1 cellular context compared by ENCODE assay signal in genomic region chr18:9097349-9097748, GRCh38.
TF ChIP-seq lines count a peak whose summit lies in the region.

No MANE protein-coding gene starts in this region.

TF ChIP-seq in HepG2, 621 proteins besides CTCF, POLR2A, EP300 and RAD21:
- no peak for TF ChIP-seq ZFP62 (CRISPR knock-in tag; IDR thresholded peaks at IDR 0.05)
- TF ChIP-seq ZNF138 (CRISPR knock-in tag; IDR thresholded peaks at IDR 0.05; ENCODE audit: low read depth): no peak
- no peak for TF ChIP-seq DMAP1 (CRISPR knock-in tag; IDR thresholded peaks at IDR 0.05)
- TF ChIP-seq ZNF709 (CRISPR knock-in tag; IDR thresholded peaks at IDR 0.05): no peak
- TF ChIP-seq ZNF550 (CRISPR knock-in tag; IDR thresholded peaks at IDR 0.05; ENCODE audit: borderline replicate concordance): no peak
- TF ChIP-seq ZNF713 (CRISPR knock-in tag; IDR thresholded peaks at IDR 0.05): no peak
- no peak for TF ChIP-seq ELF3 (CRISPR knock-in tag; IDR thresholded peaks at IDR 0.05)
- TF ChIP-seq, protein P1, sequence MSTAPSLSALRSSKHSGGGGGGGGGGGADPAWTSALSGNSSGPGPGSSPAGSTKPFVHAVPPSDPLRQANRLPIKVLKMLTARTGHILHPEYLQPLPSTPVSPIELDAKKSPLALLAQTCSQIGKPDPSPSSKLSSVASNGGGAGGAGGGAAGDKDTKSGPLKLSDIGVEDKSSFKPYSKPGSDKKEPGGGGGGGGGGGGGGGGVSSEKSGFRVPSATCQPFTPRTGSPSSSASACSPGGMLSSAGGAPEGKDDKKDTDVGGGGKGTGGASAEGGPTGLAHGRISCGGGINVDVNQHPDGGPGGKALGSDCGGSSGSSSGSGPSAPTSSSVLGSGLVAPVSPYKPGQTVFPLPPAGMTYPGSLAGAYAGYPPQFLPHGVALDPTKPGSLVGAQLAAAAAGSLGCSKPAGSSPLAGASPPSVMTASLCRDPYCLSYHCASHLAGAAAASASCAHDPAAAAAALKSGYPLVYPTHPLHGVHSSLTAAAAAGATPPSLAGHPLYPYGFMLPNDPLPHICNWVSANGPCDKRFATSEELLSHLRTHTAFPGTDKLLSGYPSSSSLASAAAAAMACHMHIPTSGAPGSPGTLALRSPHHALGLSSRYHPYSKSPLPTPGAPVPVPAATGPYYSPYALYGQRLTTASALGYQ (CRISPR knock-in tag; IDR thresholded peaks at IDR 0.05): no peak
- no peak for TF ChIP-seq KMT2A (CRISPR knock-in tag; IDR thresholded peaks at IDR 0.05)
- no peak for TF ChIP-seq ZNF296 (CRISPR knock-in tag; conservative IDR thresholded peaks at IDR 0.05)
- TF ChIP-seq, protein P2, sequence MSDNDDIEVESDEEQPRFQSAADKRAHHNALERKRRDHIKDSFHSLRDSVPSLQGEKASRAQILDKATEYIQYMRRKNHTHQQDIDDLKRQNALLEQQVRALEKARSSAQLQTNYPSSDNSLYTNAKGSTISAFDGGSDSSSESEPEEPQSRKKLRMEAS (IDR thresholded peaks at IDR 0.05): no peak
- no peak for TF ChIP-seq HNRNPLL (IDR thresholded peaks at IDR 0.05; ENCODE audit: low read depth, low read length, poor library complexity, severe bottlenecking)
- TF ChIP-seq SIN3A (IDR thresholded peaks at IDR 0.05; ENCODE audit: borderline replicate concordance, low read depth, low read length): no peak
